In genomic region chr11:39965701-39966100, GRCh38 we compare ENCODE assay signal across 8 cellular contexts.
"Had no signal": no experiment of that assay in that cellular context is flagged by ENCODE, and none has a peak within 500 bp of the region (broad histone marks: within the 10 kb centered on the region; RNA-seq: fewer than 3 reads in every experiment).

No MANE protein-coding gene starts in this region.

- ATAC-seq: HCT116 had no signal

- H3K36me3 ChIP-seq: HAP-1 had no signal

- DNase-seq: GM23248, GOT3, H7, HFFc6, IMR-90 had no signal

- H3K4me3 Mint-ChIP-seq: HFFc6 had no signal

- H3K27ac Mint-ChIP-seq: HFFc6 had no signal

- H3K4me1 ChIP-seq: HAP-1 had no signal

- H3K9me3 ChIP-seq: HAP-1 had no signal

- H3K4me3 ChIP-seq: GM23248, HAP-1 had no signal

- H3K27ac ChIP-seq: GM23248, HL-60 had no signal

- H3K9ac ChIP-seq: GM23248 had no signal

- H2AFZ ChIP-seq: GM23248 had no signal
